ENCODE assay signal across 21 cellular contexts in genomic region chr14:93319494-93319893, GRCh38. TPM values are rescaled to one million over a fixed set of nuclear protein-coding genes. Genes with fewer than 3 reads are reported as not detected.
A peak's percentile ranks its signal among the peaks of the same experiment; 100 is the strongest.
DNase-seq lines count a peak whose midpoint lies in the region; ATAC-seq and TF ChIP-seq lines count a peak whose summit lies in the region.
"Had no signal": no experiment of that assay in that cellular context is flagged by ENCODE, and none has a peak within 500 bp of the region (broad histone marks: within the 10 kb centered on the region; RNA-seq: fewer than 3 reads in every experiment).

No MANE protein-coding gene starts in this region.

- peaks cover 47% of the 10 kb centered on the region for H3K4me1 Mint-ChIP-seq in activated naive CD8-positive, alpha-beta T cell (ENCODE audit: low read depth)
- peaks cover 31% of the 10 kb centered on the region for H3K4me1 Mint-ChIP-seq in activated naive CD8-positive, alpha-beta T cell treated with anti-CD3 and anti-CD28 coated beads, Interleukin-2, amount 50 U/mL, for 24 hours

- H3K18ac ChIP-seq in mesendoderm (ENCODE audit: low read length): no peak overlapping the region

- H3K9me3 Mint-ChIP-seq in activated naive CD8-positive, alpha-beta T cell (ENCODE audit: low read depth): no peaks in the 10 kb centered on the region
- H3K9me3 Mint-ChIP-seq in activated naive CD8-positive, alpha-beta T cell treated with anti-CD3 and anti-CD28 coated beads, Interleukin-2, amount 50 U/mL, for 24 hours: peaks cover 3% of the 10 kb centered on the region
- H3K9me3 Mint-ChIP-seq: CD4-positive, alpha-beta memory T cell; mesothelial cell of epicardium had no signal

- in situ Hi-C loops in brain microvascular endothelial cell (cut with HindIII; ENCODE audit: low pct_ligation_motif_present, low sequenced_read_pairs): no loop called here

- H2AFZ ChIP-seq in smooth muscle cell (ENCODE audit: low read depth): no peak overlapping the region
- H2AFZ ChIP-seq: PC-9 had no signal

- no peak overlapping the region for H3K56ac ChIP-seq in mesendoderm (ENCODE audit: low read length)

- H3K4ac ChIP-seq in mesendoderm (ENCODE audit: low read depth, low read length): no peak overlapping the region

- H3K27me3 Mint-ChIP-seq in activated naive CD8-positive, alpha-beta T cell: no peaks in the 10 kb centered on the region
- no peaks in the 10 kb centered on the region for H3K27me3 Mint-ChIP-seq in activated naive CD8-positive, alpha-beta T cell treated with anti-CD3 and anti-CD28 coated beads, Interleukin-2, amount 50 U/mL, for 24 hours
- H3K27me3 Mint-ChIP-seq: CD4-positive, alpha-beta memory T cell had no signal

- H3K4me1 ChIP-seq in smooth muscle cell (ENCODE audit: low read depth) (peaks cover 3% of the 10 kb centered on the region), mesendoderm (ENCODE audit: control insufficient read depth, low read depth, low read length) (peaks cover 2% of the 10 kb centered on the region)
- H3K4me1 ChIP-seq: uterus had no signal

- peaks cover 9% of the 10 kb centered on the region for H3K79me1 ChIP-seq in mesendoderm (ENCODE audit: low read length)

- H3K79me2 ChIP-seq in smooth muscle cell (ENCODE audit: low read depth) (peaks cover 92% of the 10 kb centered on the region), mesendoderm (ENCODE audit: control insufficient read depth, insufficient read depth, low read length) (peaks cover 51% of the 10 kb centered on the region)

- peaks cover 100% of the 10 kb centered on the region for H4K20me1 ChIP-seq in smooth muscle cell (ENCODE audit: low read depth)

- no peak overlapping the region for H2BK5ac ChIP-seq in mesendoderm (ENCODE audit: low read length)

- H3K27me3 ChIP-seq in brain microvascular endothelial cell (replicated peaks): no peaks in the 10 kb centered on the region
- H3K27me3 ChIP-seq in smooth muscle cell (ENCODE audit: low read depth): no peaks in the 10 kb centered on the region
- no peaks in the 10 kb centered on the region for H3K27me3 ChIP-seq in mesendoderm (ENCODE audit: insufficient read depth, low read length, poor library complexity)
- H3K27me3 ChIP-seq: right atrium auricular region, uterus had no signal

- no peak overlapping the region for H3K4me3 ChIP-seq in brain microvascular endothelial cell (ENCODE audit: low read depth, low read length)
- no peak overlapping the region for H3K4me3 ChIP-seq in smooth muscle cell
- H3K4me3 ChIP-seq in mesendoderm (ENCODE audit: low read length): no peak overlapping the region
- no peak overlapping the region for H3K4me3 ChIP-seq in foreskin fibroblast (ENCODE audit: low read depth in 1 of 2, low read length in 2 of 2)
- H3K4me3 ChIP-seq: PC-9, right atrium auricular region, SK-N-MC, uterus had no signal

- H2AK5ac ChIP-seq in mesendoderm (ENCODE audit: low read length): no peak overlapping the region

- H3K36me3 ChIP-seq in brain microvascular endothelial cell (replicated peaks) (no peaks in the 10 kb centered on the region), smooth muscle cell (ENCODE audit: low read depth) (no peaks in the 10 kb centered on the region), mesendoderm (ENCODE audit: control insufficient read depth, insufficient read depth, low read length) (no peaks in the 10 kb centered on the region)
- H3K36me3 ChIP-seq: right atrium auricular region, uterus had no signal

- H3K23ac ChIP-seq in mesendoderm (ENCODE audit: low read length): no peak overlapping the region

- no peak for DNase-seq in activated naive CD8-positive, alpha-beta T cell treated with anti-CD3 and anti-CD28 coated beads, Interleukin-2, amount 50 U/mL, for 24 hours
- no peak for DNase-seq in brain microvascular endothelial cell
- DNase-seq in smooth muscle cell (lab: John Stamatoyannopoulos, UW; ENCODE audit: unreplicated experiment): no peak
- DNase-seq in mesendoderm: no peak
- DNase-seq in foreskin fibroblast: no peak
- no peak for DNase-seq in stimulated activated CD4-positive, alpha-beta T cell treated with anti-CD3 and anti-CD28 coated beads, Interleukin-1b, Interleukin-23, amount 100 ng/mL, for 48 hours
- DNase-seq: activated CD4-positive, alpha-beta T cell treated with anti-CD3 and anti-CD28 coated beads for 48 hours; activated T-cell treated with anti-CD3 and anti-CD28 coated beads, Interleukin-2, amount 50 U/mL, for 48 hours; caudate nucleus; CD4-positive, alpha-beta memory T cell; effector memory CD4-positive, alpha-beta T cell; NCI-H1417; PC-9; uterus had no signal

- H3K36me3 Mint-ChIP-seq in activated naive CD8-positive, alpha-beta T cell: peaks cover 25% of the 10 kb centered on the region
- peaks cover 12% of the 10 kb centered on the region for H3K36me3 Mint-ChIP-seq in activated naive CD8-positive, alpha-beta T cell treated with anti-CD3 and anti-CD28 coated beads, Interleukin-2, amount 50 U/mL, for 24 hours (ENCODE audit: low read depth)

- H3K4me3 Mint-ChIP-seq in activated naive CD8-positive, alpha-beta T cell: peak overlapping the region; percentile 28
- H3K4me3 Mint-ChIP-seq in activated naive CD8-positive, alpha-beta T cell treated with anti-CD3 and anti-CD28 coated beads, Interleukin-2, amount 50 U/mL, for 24 hours: no peak overlapping the region
- H3K4me3 Mint-ChIP-seq: mesothelial cell of epicardium had no signal

- H3K27ac ChIP-seq in brain microvascular endothelial cell (peak overlapping the region; percentile 54), smooth muscle cell (ENCODE audit: low read depth) (peak overlapping the region; percentile 80), mesendoderm (ENCODE audit: low read depth, low read length) (no peak overlapping the region)
- H3K27ac ChIP-seq: right atrium auricular region, uterus had no signal

- H2BK15ac ChIP-seq in mesendoderm (replicated peaks; ENCODE audit: low read depth): no peak overlapping the region

- 89% methylated on average over 2 of the region's 2 CpGs for WGBS in smooth muscle cell (ENCODE audit: low lambda C conversion rate)
- WGBS in mesendoderm (ENCODE audit: extremely low coverage, insufficient coverage, low lambda C conversion rate): no CpG with 5 or more reads among the region's 2 CpGs

- peaks cover 14% of the 10 kb centered on the region for H3F3A ChIP-seq in smooth muscle cell (ENCODE audit: low read depth)

- H4K8ac ChIP-seq in mesendoderm (ENCODE audit: low read depth, low read length): no peak overlapping the region

- H3K9me3 ChIP-seq in smooth muscle cell (replicated peaks; ENCODE audit: low read depth): no peaks in the 10 kb centered on the region
- H3K9me3 ChIP-seq: right atrium auricular region, uterus had no signal

- no peak overlapping the region for H4K5ac ChIP-seq in mesendoderm (ENCODE audit: low read length)

- no peak overlapping the region for H2BK120ac ChIP-seq in mesendoderm (ENCODE audit: low read depth, low read length)

- TF ChIP-seq CTCF in brain microvascular endothelial cell (IDR thresholded peaks at IDR 0.05; ENCODE audit: low read depth, low read length, missing control alignments) (no peak), smooth muscle cell (IDR thresholded peaks at IDR 0.05; ENCODE audit: borderline replicate concordance, insufficient read depth, poor library complexity, severe bottlenecking) (no peak), foreskin fibroblast (IDR thresholded peaks at IDR 0.05; ENCODE audit: low read depth, low read length) (no peak)

- H3K9ac ChIP-seq in smooth muscle cell (ENCODE audit: low read depth) (no peak overlapping the region), mesendoderm (ENCODE audit: low read length) (no peak overlapping the region)

- H3K4me2 ChIP-seq in smooth muscle cell: no peak overlapping the region
- H3K4me2 ChIP-seq in mesendoderm (ENCODE audit: low read length): no peak overlapping the region
- H3K4me2 ChIP-seq: PC-9 had no signal

- ATAC-seq in activated naive CD8-positive, alpha-beta T cell treated with anti-CD3 and anti-CD28 coated beads, Interleukin-2, amount 50 U/mL, for 24 hours: no peak
- ATAC-seq in HG03354 (IDR thresholded peaks at IDR 0.05; ENCODE audit: poor library complexity, severe bottlenecking, unreplicated experiment): peak; percentile 50

- no peak overlapping the region for H3K27ac Mint-ChIP-seq in activated naive CD8-positive, alpha-beta T cell
- H3K27ac Mint-ChIP-seq in activated naive CD8-positive, alpha-beta T cell treated with anti-CD3 and anti-CD28 coated beads, Interleukin-2, amount 50 U/mL, for 24 hours: no peak overlapping the region

RNA-seq across cellular contexts. Expression of gene BTBD7, which starts 13.3 kb away (rescaled TPM):
- 34.7 and 41.3 TPM in 2 replicates for total RNA-seq in smooth muscle cell
- 14.1 and 25.9 TPM in 2 replicates for polyA plus RNA-seq in smooth muscle cell
- polyA plus RNA-seq in mesendoderm (2013, experiment 1 of 2): 21.2 TPM
- 21.0 TPM for polyA plus RNA-seq in mesendoderm (2013, experiment 2 of 2)

RNA-seq across cellular contexts. Expression of gene COX8C, which starts 27.5 kb away (rescaled TPM):
- total RNA-seq in smooth muscle cell: not detected in 2 replicates
- polyA plus RNA-seq in smooth muscle cell: 1.1 TPM in 1 of 2 replicates, not detected in the other
- polyA plus RNA-seq in mesendoderm (2013, experiment 1 of 2): not detected
- not detected for polyA plus RNA-seq in mesendoderm (2013, experiment 2 of 2)
- total RNA-seq: CD4-positive, alpha-beta memory T cell; PC-9; right atrium auricular region; uterus had no signal
- polyA plus RNA-seq: adipose tissue; CD4-positive, alpha-beta memory T cell; keratinocyte had no signal
